In genomic region chr19:57850553-57851017, GRCh38 we compare ENCODE assay signal across 8 cellular contexts. TPM values are rescaled to one million over a fixed set of nuclear protein-coding genes. Genes with fewer than 3 reads are reported as not detected.
A peak's percentile ranks its signal among the peaks of the same experiment; 100 is the strongest.
DNase-seq lines count a peak whose midpoint lies in the region; ATAC-seq and TF ChIP-seq lines count a peak whose summit lies in the region.

No MANE protein-coding gene starts in this region.

- ATAC-seq in activated T-cell treated with anti-CD3 and anti-CD28 coated beads, Interleukin-2, amount 50 U/mL, for 4 hours, result no peak
- ATAC-seq in naive B cell (ENCODE audit: low read depth in 2 of 2) (no peak), GM18520 (IDR thresholded peaks at IDR 0.05; ENCODE audit: unreplicated experiment) (no peak)

- no peaks in the 10 kb centered on the region for H3K9me3 ChIP-seq in effector memory CD4-positive, alpha-beta T cell (ENCODE audit: control insufficient read depth, low read length)

- peaks cover 21% of the 10 kb centered on the region for H3K4me1 Mint-ChIP-seq in activated T-cell treated with anti-CD3 and anti-CD28 coated beads, Interleukin-2, amount 50 U/mL, for 4 hours (ENCODE audit: low read depth)
- H3K4me1 Mint-ChIP-seq in naive B cell, result peaks cover 26 to 41% (median 31%) of the 10 kb centered on the region in 3 donors

- TF ChIP-seq CTCF in GM13976 (IDR thresholded peaks at IDR 0.05; ENCODE audit: borderline replicate concordance, control extremely low read depth, extremely low read depth, insufficient read depth, missing control alignments), result no peak

- no peaks in the 10 kb centered on the region for H3K27me3 ChIP-seq in effector memory CD4-positive, alpha-beta T cell (replicated peaks; ENCODE audit: control insufficient read depth, insufficient read depth, low read length, poor library complexity, severe bottlenecking)

- H3K4me3 ChIP-seq in effector memory CD4-positive, alpha-beta T cell (ENCODE audit: insufficient read depth, low read depth, low read length, poor library complexity, severe bottlenecking), result peak overlapping the region; percentile 60

- no peaks in the 10 kb centered on the region for H3K9me3 Mint-ChIP-seq in activated T-cell treated with anti-CD3 and anti-CD28 coated beads, Interleukin-2, amount 50 U/mL, for 4 hours
- no peaks in the 10 kb centered on the region for H3K9me3 Mint-ChIP-seq in naive B cell

- H3K36me3 ChIP-seq in effector memory CD4-positive, alpha-beta T cell (ENCODE audit: control insufficient read depth, insufficient read depth, low read length), result no peaks in the 10 kb centered on the region

- H3K4me1 ChIP-seq in effector memory CD4-positive, alpha-beta T cell (ENCODE audit: control insufficient read depth, insufficient read depth, low read length, poor library complexity, severe bottlenecking), result peaks cover 7% of the 10 kb centered on the region

- H3K4me3 Mint-ChIP-seq in activated T-cell treated with anti-CD3 and anti-CD28 coated beads, Interleukin-2, amount 50 U/mL, for 4 hours, result peak overlapping the region; percentile 93
- peak overlapping the region; percentile 95 to 99 (median 96) for H3K4me3 Mint-ChIP-seq in naive B cell

- peak overlapping the region; percentile 77 for H3K27ac ChIP-seq in effector memory CD4-positive, alpha-beta T cell (ENCODE audit: insufficient read depth, low read length, poor library complexity, severe bottlenecking)

- peak overlapping the region; percentile 96 to 99 (median 97) for H3K27ac Mint-ChIP-seq in naive B cell

- H3K27me3 Mint-ChIP-seq in activated T-cell treated with anti-CD3 and anti-CD28 coated beads, Interleukin-2, amount 50 U/mL, for 4 hours (ENCODE audit: low read depth), result no peaks in the 10 kb centered on the region
- H3K27me3 Mint-ChIP-seq in naive B cell, result no peaks in the 10 kb centered on the region

- no peak for DNase-seq in activated T-cell treated with anti-CD3 and anti-CD28 coated beads, Interleukin-2, amount 50 U/mL, for 4 hours
- no peak for DNase-seq in activated T-cell treated with anti-CD3 and anti-CD28 coated beads, Interleukin-2, amount 50 U/mL, for 1 hour
- DNase-seq in RPMI7951 (ENCODE audit: low read depth) (peak; percentile 57), naive B cell (no peak), GM13976 (ENCODE audit: low spot score) (no peak), NCI-H774 (lab: John Stamatoyannopoulos, UW) (no peak)
- no peak for DNase-seq in effector memory CD4-positive, alpha-beta T cell

- in situ Hi-C loops in GM13976 (cut with MboI; ENCODE audit: low sequenced_read_pairs, unreplicated experiment), result no loop called here

- peaks cover 34% of the 10 kb centered on the region for H3K36me3 Mint-ChIP-seq in activated T-cell treated with anti-CD3 and anti-CD28 coated beads, Interleukin-2, amount 50 U/mL, for 4 hours (ENCODE audit: insufficient read depth)
- H3K36me3 Mint-ChIP-seq in naive B cell, result peaks cover 0 to 8% of the 10 kb centered on the region in 2 donors

RNA-seq across cellular contexts. Expression of gene ZNF587, which starts 0.9 kb away (rescaled TPM):
- 10 to 100 TPM; 17.9 to 22.1 (median 20.8) TPM for total RNA-seq in activated T-cell treated with anti-CD3 and anti-CD28 coated beads, Interleukin-2, amount 50 U/mL, for 4 hours
- total RNA-seq in RPMI7951 (2014; rRNA removed; shearing (Covaris generic)), result 10.6 and 11.4 TPM in 2 replicates
- polyA plus RNA-seq in naive B cell (ENCODE audit: low read depth in 6 of 6), result 10 to 100 TPM in 1 of 6 donors, 1 to 10 TPM in 5; 4.5 to 11.1 (median 6.8) TPM

RNA-seq across cellular contexts. Expression of gene ZNF587B, which starts 20.5 kb away (rescaled TPM):
- total RNA-seq in activated T-cell treated with anti-CD3 and anti-CD28 coated beads, Interleukin-2, amount 50 U/mL, for 4 hours, result 10 to 100 TPM; 22.6 to 29.1 (median 27.9) TPM
- total RNA-seq in RPMI7951 (2014; rRNA removed; shearing (Covaris generic)), result 3.1 and 4.3 TPM in 2 replicates
- 1 to 10 TPM in 5 of 6 donors, not detected in 1; 1.3 to 3.0 (median 1.5) TPM for polyA plus RNA-seq in naive B cell (ENCODE audit: low read depth in 6 of 6)

RNA-seq across cellular contexts. Expression of gene ZNF552, which starts 35.9 kb away (rescaled TPM):
- 1 to 10 TPM; 6.4 to 7.9 (median 6.6) TPM for total RNA-seq in activated T-cell treated with anti-CD3 and anti-CD28 coated beads, Interleukin-2, amount 50 U/mL, for 4 hours
- 2.6 and 4.9 TPM in 2 replicates for total RNA-seq in RPMI7951 (2014; rRNA removed; shearing (Covaris generic))
- 10 to 100 TPM in 2 of 6 donors, 1 to 10 TPM in 4; 4.1 to 15.2 (median 6.3) TPM for polyA plus RNA-seq in naive B cell (ENCODE audit: low read depth in 6 of 6)

RNA-seq across cellular contexts. Expression of gene ZNF814, which starts 38.3 kb away (rescaled TPM):
- total RNA-seq in activated T-cell treated with anti-CD3 and anti-CD28 coated beads, Interleukin-2, amount 50 U/mL, for 4 hours, result 10 to 100 TPM; 21.7 to 30.6 (median 22.0) TPM
- 0.60 and 1.3 TPM in 2 replicates for total RNA-seq in RPMI7951 (2014; rRNA removed; shearing (Covaris generic))
- polyA plus RNA-seq in naive B cell (ENCODE audit: low read depth in 6 of 6), result 10 to 100 TPM; 27.7 to 41.6 (median 34.5) TPM
